ENCODE assay signal across 12 cellular contexts in genomic region chr3:188734395-188734794, GRCh38.
DNase-seq lines count a peak whose midpoint lies in the region; ATAC-seq lines count a peak whose summit lies in the region.
"Had no signal": no experiment of that assay in that cellular context is flagged by ENCODE, and none has a peak within 500 bp of the region (broad histone marks: within the 10 kb centered on the region; RNA-seq: fewer than 3 reads in every experiment).

No MANE protein-coding gene starts in this region.

- H3K4me1 ChIP-seq in SJCRH30: no peaks in the 10 kb centered on the region

- ATAC-seq in GM19463 (IDR thresholded peaks at IDR 0.05; ENCODE audit: unreplicated experiment): no peak

- peak; percentile 75 for DNase-seq in DMS 273 treated with DMSO at 0.1 percent for 48 hours (lab: John Stamatoyannopoulos, UW)
- peak; percentile 100 for DNase-seq in NCI-H1105 (lab: John Stamatoyannopoulos, UW)
- peak; percentile 30 to 67 for DNase-seq in SJCRH30
- peak; percentile 40 for DNase-seq in medulla oblongata (ENCODE audit: extremely low spot score)
- DNase-seq in H4 (ENCODE audit: low spot score): no peak
- no peak for DNase-seq in NCI-H2227 treated with DMSO at 0.1 percent for 48 hours (lab: John Stamatoyannopoulos, UW)
- DNase-seq in activated CD4-positive, alpha-beta T cell treated with anti-CD3 and anti-CD28 coated beads, Interleukin-2, amount 50 U/mL, for 1 hour: no peak
- DNase-seq: activated naive CD4-positive, alpha-beta T cell; CD4-positive, CD25-positive, alpha-beta regulatory T cell; erythroblast had no signal

- no peaks in the 10 kb centered on the region for H3K27me3 ChIP-seq in SJCRH30
- H3K27me3 ChIP-seq: cardiac muscle cell had no signal

- H3K36me3 ChIP-seq in SJCRH30: no peaks in the 10 kb centered on the region
- H3K36me3 ChIP-seq: cardiac muscle cell had no signal

- H3K27ac ChIP-seq in SJCRH30: no peak overlapping the region
- H3K27ac ChIP-seq: cardiac muscle cell had no signal

- H3K9me3 ChIP-seq in SJCRH30 (replicated peaks): no peaks in the 10 kb centered on the region

- H3K4me3 ChIP-seq in SJCRH30: no peak overlapping the region
- H3K4me3 ChIP-seq: cardiac muscle cell had no signal

Comparison
In these comparisons a context has a peak if more than half of its experiments do, and no peak if none do; other contexts are left out.
1. DNase-seq: peak in DMS 273 treated with DMSO at 0.1 percent for 48 hours (single experiment), NCI-H1105 (single experiment), SJCRH30 (2 of 2) and medulla oblongata (single experiment); none in H4 (single experiment), NCI-H2227 treated with DMSO at 0.1 percent for 48 hours (single experiment) and activated CD4-positive, alpha-beta T cell treated with anti-CD3 and anti-CD28 coated beads, Interleukin-2, amount 50 U/mL, for 1 hour (single experiment).